Comparison of ENCODE assay signal across 2 cellular contexts in the genomic region with DNA sequence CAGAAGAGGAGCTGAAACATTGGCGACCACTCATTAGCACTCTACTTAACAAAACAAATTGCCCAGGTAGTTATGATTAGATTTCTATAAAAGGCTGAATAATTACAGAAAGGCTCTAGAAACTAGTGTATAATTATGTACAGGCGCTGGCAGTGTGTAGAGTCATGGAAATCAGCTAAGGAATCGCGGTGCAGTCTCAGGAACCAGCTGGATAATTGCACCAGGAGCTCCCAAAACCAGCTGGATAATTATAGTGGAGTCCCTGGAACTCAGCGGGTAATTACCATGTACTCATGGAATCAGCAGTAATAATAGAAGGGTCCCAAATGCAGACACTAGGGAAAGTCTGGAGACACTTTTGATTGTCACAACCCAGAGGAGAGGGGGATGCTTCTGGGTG.
TF ChIP-seq lines count a peak whose summit lies in the region.

No MANE protein-coding gene starts in this region.

TF ChIP-seq in A549, 52 proteins besides CTCF, POLR2A, EP300 and RAD21:
- TF ChIP-seq CBX2 (IDR thresholded peaks at IDR 0.05; ENCODE audit: borderline replicate concordance, low read depth) (no peak), JUN (IDR thresholded peaks at IDR 0.05) (no peak), MAZ (IDR thresholded peaks at IDR 0.05; ENCODE audit: borderline replicate concordance, low read depth, low read length) (no peak), CHD2 (IDR thresholded peaks at IDR 0.05; ENCODE audit: low read length, partially characterized antibody) (no peak), FOXS1 (CRISPR knock-in tag; IDR thresholded peaks at IDR 0.05) (no peak), ZSCAN20 (CRISPR knock-in tag; IDR thresholded peaks at IDR 0.05) (no peak), EHF (CRISPR knock-in tag; IDR thresholded peaks at IDR 0.05) (no peak), ZNF302 (CRISPR knock-in tag; IDR thresholded peaks at IDR 0.05) (no peak), FOSB (CRISPR knock-in tag; IDR thresholded peaks at IDR 0.05) (no peak), RARB (CRISPR knock-in tag; IDR thresholded peaks at IDR 0.05) (no peak), HOXB13 (CRISPR knock-in tag; IDR thresholded peaks at IDR 0.05; ENCODE audit: low read depth) (no peak), KDM5A (IDR thresholded peaks at IDR 0.05) (no peak), NR3C1 (IDR thresholded peaks at IDR 0.05) (no peak), RCOR1 (IDR thresholded peaks at IDR 0.05; ENCODE audit: low read depth, low read length) (no peak), BHLHE40 (IDR thresholded peaks at IDR 0.05; ENCODE audit: low read depth, low read length) (no peak), POLR2AphosphoS2 (conservative IDR thresholded peaks at IDR 0.05; ENCODE audit: low read length) (no peak)
- TF ChIP-seq, protein P1, sequence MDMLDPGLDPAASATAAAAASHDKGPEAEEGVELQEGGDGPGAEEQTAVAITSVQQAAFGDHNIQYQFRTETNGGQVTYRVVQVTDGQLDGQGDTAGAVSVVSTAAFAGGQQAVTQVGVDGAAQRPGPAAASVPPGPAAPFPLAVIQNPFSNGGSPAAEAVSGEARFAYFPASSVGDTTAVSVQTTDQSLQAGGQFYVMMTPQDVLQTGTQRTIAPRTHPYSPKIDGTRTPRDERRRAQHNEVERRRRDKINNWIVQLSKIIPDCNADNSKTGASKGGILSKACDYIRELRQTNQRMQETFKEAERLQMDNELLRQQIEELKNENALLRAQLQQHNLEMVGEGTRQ (IDR thresholded peaks at IDR 0.05) = no peak
- TF ChIP-seq, protein P2, sequence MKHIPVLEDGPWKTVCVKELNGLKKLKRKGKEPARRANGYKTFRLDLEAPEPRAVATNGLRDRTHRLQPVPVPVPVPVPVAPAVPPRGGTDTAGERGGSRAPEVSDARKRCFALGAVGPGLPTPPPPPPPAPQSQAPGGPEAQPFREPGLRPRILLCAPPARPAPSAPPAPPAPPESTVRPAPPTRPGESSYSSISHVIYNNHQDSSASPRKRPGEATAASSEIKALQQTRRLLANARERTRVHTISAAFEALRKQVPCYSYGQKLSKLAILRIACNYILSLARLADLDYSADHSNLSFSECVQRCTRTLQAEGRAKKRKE (CRISPR knock-in tag; IDR thresholded peaks at IDR 0.05; ENCODE audit: low read depth) = no peak
- TF ChIP-seq, protein P3, sequence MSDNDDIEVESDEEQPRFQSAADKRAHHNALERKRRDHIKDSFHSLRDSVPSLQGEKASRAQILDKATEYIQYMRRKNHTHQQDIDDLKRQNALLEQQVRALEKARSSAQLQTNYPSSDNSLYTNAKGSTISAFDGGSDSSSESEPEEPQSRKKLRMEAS (IDR thresholded peaks at IDR 0.05) = no peak
- TF ChIP-seq, protein P4, sequence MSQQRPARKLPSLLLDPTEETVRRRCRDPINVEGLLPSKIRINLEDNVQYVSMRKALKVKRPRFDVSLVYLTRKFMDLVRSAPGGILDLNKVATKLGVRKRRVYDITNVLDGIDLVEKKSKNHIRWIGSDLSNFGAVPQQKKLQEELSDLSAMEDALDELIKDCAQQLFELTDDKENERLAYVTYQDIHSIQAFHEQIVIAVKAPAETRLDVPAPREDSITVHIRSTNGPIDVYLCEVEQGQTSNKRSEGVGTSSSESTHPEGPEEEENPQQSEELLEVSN (IDR thresholded peaks at IDR 0.05; ENCODE audit: borderline replicate concordance, low read depth) = no peak

TF ChIP-seq in HEK293, 187 proteins besides CTCF, POLR2A, EP300 and RAD21:
- TF ChIP-seq SP7 (tag by site-specific recombination; IDR thresholded peaks at IDR 0.05) = peak; percentile 98
- TF ChIP-seq, protein P5, sequence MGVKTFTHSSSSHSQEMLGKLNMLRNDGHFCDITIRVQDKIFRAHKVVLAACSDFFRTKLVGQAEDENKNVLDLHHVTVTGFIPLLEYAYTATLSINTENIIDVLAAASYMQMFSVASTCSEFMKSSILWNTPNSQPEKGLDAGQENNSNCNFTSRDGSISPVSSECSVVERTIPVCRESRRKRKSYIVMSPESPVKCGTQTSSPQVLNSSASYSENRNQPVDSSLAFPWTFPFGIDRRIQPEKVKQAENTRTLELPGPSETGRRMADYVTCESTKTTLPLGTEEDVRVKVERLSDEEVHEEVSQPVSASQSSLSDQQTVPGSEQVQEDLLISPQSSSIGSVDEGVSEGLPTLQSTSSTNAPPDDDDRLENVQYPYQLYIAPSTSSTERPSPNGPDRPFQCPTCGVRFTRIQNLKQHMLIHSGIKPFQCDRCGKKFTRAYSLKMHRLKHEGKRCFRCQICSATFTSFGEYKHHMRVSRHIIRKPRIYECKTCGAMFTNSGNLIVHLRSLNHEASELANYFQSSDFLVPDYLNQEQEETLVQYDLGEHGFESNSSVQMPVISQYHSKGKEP (tag by site-specific recombination; IDR thresholded peaks at IDR 0.05) = no peak
TF ChIP-seq in HEK293: peak in this region for 1.
